In genomic region chr19:16584825-16585801, GRCh38 we compare ENCODE assay signal across 8 cellular contexts. TPM values are rescaled to one million over a fixed set of nuclear protein-coding genes. Genes with fewer than 3 reads are reported as not detected.
DNase-seq lines count a peak whose midpoint lies in the region; ATAC-seq and TF ChIP-seq lines count a peak whose summit lies in the region.

No MANE protein-coding gene starts in this region.

- peak overlapping the region in 2 of 4 donors; percentile 16 to 28 for H3K4me3 ChIP-seq in tibial nerve

- H3K4me3 Mint-ChIP-seq in activated naive CD4-positive, alpha-beta T cell treated with anti-CD3 and anti-CD28 coated beads for 36 hours: peak overlapping the region; percentile 79
- peak overlapping the region; percentile 94 for H3K4me3 Mint-ChIP-seq in activated B cell treated with CpG ODN at 0.5 μM for 24 hours

- no peaks in the 10 kb centered on the region for H3K27me3 Mint-ChIP-seq in activated naive CD4-positive, alpha-beta T cell treated with anti-CD3 and anti-CD28 coated beads for 36 hours (ENCODE audit: low read depth)
- H3K27me3 Mint-ChIP-seq in activated B cell treated with CpG ODN at 0.5 μM for 24 hours: no peaks in the 10 kb centered on the region

- no peak for TF ChIP-seq CTCF in activated B cell treated with CpG ODN at 0.5 μM for 24 hours (IDR thresholded peaks at IDR 0.05)
- TF ChIP-seq CTCF in tibial nerve (IDR thresholded peaks at IDR 0.05): no peak

- POLR2A ChIA-PET in activated B cell treated with CpG ODN at 0.5 μM for 24 hours (lab: Charles Lee): interaction anchor here (0.5 to 11.8 kb wide), 48 partner anchors 9 to 1256 kb away, joined by 3 to 242 read pairs (median 4); partner anchors contain the start of genes AP1M1, C19orf44, CALR3 and CHERP

- WGBS in tibial nerve, 2 donors: 66 to 71% methylated on average over 15 of the region's 15 CpGs

- H3K36me3 ChIP-seq in tibial nerve: no peaks in the 10 kb centered on the region

- peaks cover 81% of the 10 kb centered on the region for H3K4me1 Mint-ChIP-seq in activated naive CD4-positive, alpha-beta T cell treated with anti-CD3 and anti-CD28 coated beads for 36 hours (ENCODE audit: low read depth)
- H3K4me1 Mint-ChIP-seq in activated B cell treated with CpG ODN at 0.5 μM for 24 hours: peaks cover 93% of the 10 kb centered on the region

- H3K27ac Mint-ChIP-seq in activated naive CD4-positive, alpha-beta T cell treated with anti-CD3 and anti-CD28 coated beads for 36 hours: peak overlapping the region; percentile 82
- peak overlapping the region; percentile 99 for H3K27ac Mint-ChIP-seq in activated B cell treated with CpG ODN at 0.5 μM for 24 hours

- no peak for TF ChIP-seq EP300 in tibial nerve (IDR thresholded peaks at IDR 0.05)

- DNase-seq in activated naive CD4-positive, alpha-beta T cell treated with anti-CD3 and anti-CD28 coated beads for 36 hours: no peak
- DNase-seq in activated naive CD4-positive, alpha-beta T cell (lab: John Stamatoyannopoulos, UW): no peak
- DNase-seq in activated B cell treated with CpG ODN at 0.5 μM for 24 hours (peak; percentile 35), tibial nerve (ENCODE audit: low spot score in 2 of 2) (no peak), HuH-7 (ENCODE audit: low spot score) (no peak), NCI-H345 (lab: John Stamatoyannopoulos, UW) (no peak)

- H3K27ac ChIP-seq in layer of hippocampus (ENCODE audit: low read depth, low read length): peak overlapping the region; percentile 55
- peak overlapping the region; percentile 50 to 84 (median 58) for H3K27ac ChIP-seq in tibial nerve

- no peaks in the 10 kb centered on the region for H3K9me3 ChIP-seq in tibial nerve

- intact Hi-C loops in activated naive CD4-positive, alpha-beta T cell treated with anti-CD3 and anti-CD28 coated beads for 36 hours (cut with micrococcal nuclease): loop anchor here (1.0 to 5.0 kb wide), 8 partner anchors 9 to 508 kb away; partner anchors contain the start of genes CHERP, HAUS8, MED26 and MYO9B
- intact Hi-C loops in activated B cell treated with CpG ODN at 0.5 μM for 24 hours (cut with micrococcal nuclease): loop anchor here (1.0 to 5.0 kb wide), 11 partner anchors 13 to 722 kb away; partner anchors contain the start of genes C19orf44, CALR3, CHERP and DDA1

- ATAC-seq in activated B cell treated with CpG ODN at 0.5 μM for 24 hours (ENCODE audit: low read depth): no peak
- ATAC-seq in HG03520 (IDR thresholded peaks at IDR 0.05; ENCODE audit: unreplicated experiment): no peak

- peaks cover 0 to 97% (median 75%) of the 10 kb centered on the region in 4 donors for H3K4me1 ChIP-seq in tibial nerve

- peaks cover 3% of the 10 kb centered on the region for H3K36me3 Mint-ChIP-seq in activated naive CD4-positive, alpha-beta T cell treated with anti-CD3 and anti-CD28 coated beads for 36 hours (ENCODE audit: low read depth)
- H3K36me3 Mint-ChIP-seq in activated B cell treated with CpG ODN at 0.5 μM for 24 hours (ENCODE audit: low read depth): peaks cover 23% of the 10 kb centered on the region

- H3K9me3 Mint-ChIP-seq in activated naive CD4-positive, alpha-beta T cell treated with anti-CD3 and anti-CD28 coated beads for 36 hours: no peaks in the 10 kb centered on the region
- no peaks in the 10 kb centered on the region for H3K9me3 Mint-ChIP-seq in activated B cell treated with CpG ODN at 0.5 μM for 24 hours

- CTCF ChIA-PET in activated naive CD4-positive, alpha-beta T cell treated with anti-CD3 and anti-CD28 coated beads for 36 hours (lab: Charles Lee): interaction anchor here (1.1 to 2.1 kb wide), 4 partner anchors 9 to 42 kb away, joined by 3 to 9 read pairs (median 4); no protein-coding TSS in a partner anchor
- CTCF ChIA-PET in activated B cell treated with CpG ODN at 0.5 μM for 24 hours (lab: Charles Lee): interaction anchor here (0.8 to 1.3 kb wide), 5 partner anchors 12 to 76 kb away, joined by 3 to 4 read pairs (median 3); partner anchors contain the start of genes MED26 and TMEM38A

- TF ChIP-seq POLR2A in tibial nerve (IDR thresholded peaks at IDR 0.05): no peak

- no peaks in the 10 kb centered on the region for H3K27me3 ChIP-seq in layer of hippocampus (ENCODE audit: control insufficient read depth, insufficient read depth, low read length)
- no peaks in the 10 kb centered on the region for H3K27me3 ChIP-seq in tibial nerve

RNA-seq across cellular contexts. Expression of gene SLC35E1, which starts 12.9 kb away (rescaled TPM):
- 10 to 100 TPM; 21.7 to 22.1 TPM for total RNA-seq in activated naive CD4-positive, alpha-beta T cell treated with anti-CD3 and anti-CD28 coated beads for 36 hours
- total RNA-seq in activated B cell treated with CpG ODN at 0.5 μM for 24 hours (41.6 and 51.7 TPM in 2 replicates), tibial nerve (10 to 100 TPM; 24.9 to 29.5 (median 28.0) TPM)

RNA-seq across cellular contexts. Expression of gene CHERP, which starts 42.9 kb away (rescaled TPM):
- 10 to 100 TPM; 54.4 to 54.7 TPM for total RNA-seq in activated naive CD4-positive, alpha-beta T cell treated with anti-CD3 and anti-CD28 coated beads for 36 hours
- total RNA-seq in activated B cell treated with CpG ODN at 0.5 μM for 24 hours (70.9 and 89.3 TPM in 2 replicates), tibial nerve (10 to 100 TPM in 3 of 4 donors, 1 to 10 TPM in 1; 9.8 to 22.5 (median 12.6) TPM)

RNA-seq across cellular contexts. Expression of gene MED26, which starts 42.9 kb away (rescaled TPM):
- total RNA-seq in activated naive CD4-positive, alpha-beta T cell treated with anti-CD3 and anti-CD28 coated beads for 36 hours: 10 to 100 TPM; 11.3 to 11.9 TPM
- total RNA-seq in activated B cell treated with CpG ODN at 0.5 μM for 24 hours: 32.0 and 36.1 TPM in 2 replicates
- 10 to 100 TPM in 2 of 4 donors, 1 to 10 TPM in 2; 6.1 to 14.2 (median 11.7) TPM for total RNA-seq in tibial nerve
